26 cellular contexts compared by ENCODE assay signal in genomic region chr13:20337894-20338551, GRCh38.
DNase-seq lines count a peak whose midpoint lies in the region; ATAC-seq lines count a peak whose summit lies in the region.
"Had no signal": no experiment of that assay in that cellular context is flagged by ENCODE, and none has a peak within 500 bp of the region (broad histone marks: within the 10 kb centered on the region; RNA-seq: fewer than 3 reads in every experiment).

No MANE protein-coding gene starts in this region.

- H3K4me1 Mint-ChIP-seq in stimulated activated naive B cell treated with anti-CD40 and anti-IgM and Interleukin-4, amounts not matched to agents 10 μg/mL and 1 μg/mL and 100 μg/mL, for 72 hours = peaks cover 2 to 7% of the 10 kb centered on the region in 2 donors
- peaks cover 3% of the 10 kb centered on the region for H3K4me1 Mint-ChIP-seq in activated naive CD4-positive, alpha-beta T cell treated with anti-CD3 and anti-CD28 coated beads, Interleukin-2, amount 10 ng/mL, durations not matched to agents 7 days and 5 days

- H3K4me3 Mint-ChIP-seq in stimulated activated naive B cell treated with anti-CD40 and anti-IgM and Interleukin-4, amounts not matched to agents 10 μg/mL and 1 μg/mL and 100 μg/mL, for 72 hours = no peak overlapping the region
- H3K4me3 Mint-ChIP-seq in activated naive CD4-positive, alpha-beta T cell treated with anti-CD3 and anti-CD28 coated beads, Interleukin-2, amount 10 ng/mL, durations not matched to agents 7 days and 5 days = no peak overlapping the region
- H3K4me3 Mint-ChIP-seq: activated CD8-positive, alpha-beta T cell treated with anti-CD3 and anti-CD28 coated beads for 36 hours; CD8-positive, alpha-beta T cell; neural crest cell had no signal

- H3K36me3 Mint-ChIP-seq in stimulated activated naive B cell treated with anti-CD40 and anti-IgM and Interleukin-4, amounts not matched to agents 10 μg/mL and 1 μg/mL and 100 μg/mL, for 72 hours = no peaks in the 10 kb centered on the region
- H3K36me3 Mint-ChIP-seq in activated naive CD4-positive, alpha-beta T cell treated with anti-CD3 and anti-CD28 coated beads, Interleukin-2, amount 10 ng/mL, durations not matched to agents 7 days and 5 days = no peaks in the 10 kb centered on the region
- H3K36me3 Mint-ChIP-seq: CD8-positive, alpha-beta T cell had no signal

- H3K27ac Mint-ChIP-seq in stimulated activated naive B cell treated with anti-CD40 and anti-IgM and Interleukin-4, amounts not matched to agents 10 μg/mL and 1 μg/mL and 100 μg/mL, for 72 hours = no peak overlapping the region
- H3K27ac Mint-ChIP-seq in activated naive CD4-positive, alpha-beta T cell treated with anti-CD3 and anti-CD28 coated beads, Interleukin-2, amount 10 ng/mL, durations not matched to agents 7 days and 5 days = no peak overlapping the region
- H3K27ac Mint-ChIP-seq: activated CD8-positive, alpha-beta T cell treated with anti-CD3 and anti-CD28 coated beads for 36 hours; CD8-positive, alpha-beta T cell had no signal

- H3K9me3 Mint-ChIP-seq in stimulated activated naive B cell treated with anti-CD40 and anti-IgM and Interleukin-4, amounts not matched to agents 10 μg/mL and 1 μg/mL and 100 μg/mL, for 72 hours = peaks cover 0 to 1% of the 10 kb centered on the region in 2 donors
- no peaks in the 10 kb centered on the region for H3K9me3 Mint-ChIP-seq in activated naive CD4-positive, alpha-beta T cell treated with anti-CD3 and anti-CD28 coated beads, Interleukin-2, amount 10 ng/mL, durations not matched to agents 7 days and 5 days
- H3K9me3 Mint-ChIP-seq: activated CD8-positive, alpha-beta T cell treated with anti-CD3 and anti-CD28 coated beads for 36 hours; CD8-positive, alpha-beta T cell; neural crest cell had no signal

- ATAC-seq in stimulated activated naive B cell treated with anti-CD40 and anti-IgM and Interleukin-4, amounts not matched to agents 10 μg/mL and 1 μg/mL and 100 μg/mL, for 72 hours (replicated peaks) = peak; percentile 16 to 29
- ATAC-seq in HG03196 (IDR thresholded peaks at IDR 0.05; ENCODE audit: unreplicated experiment) = no peak
- ATAC-seq: activated CD8-positive, alpha-beta T cell treated with anti-CD3 and anti-CD28 coated beads for 36 hours; CD8-positive, alpha-beta T cell; K562; sciatic nerve; stimulated activated naive CD8-positive, alpha-beta T cell treated with anti-CD3 and anti-CD28 coated beads, Interleukin-15, Interleukin-2, amounts not matched to agents 100 U/mL and 50 U/mL, for 24 hours had no signal

- H3K27me3 Mint-ChIP-seq in stimulated activated naive B cell treated with anti-CD40 and anti-IgM and Interleukin-4, amounts not matched to agents 10 μg/mL and 1 μg/mL and 100 μg/mL, for 72 hours = peaks cover 0 to 1% of the 10 kb centered on the region in 2 donors
- peaks cover 11% of the 10 kb centered on the region for H3K27me3 Mint-ChIP-seq in activated naive CD4-positive, alpha-beta T cell treated with anti-CD3 and anti-CD28 coated beads, Interleukin-2, amount 10 ng/mL, durations not matched to agents 7 days and 5 days

- CTCF ChIA-PET in activated naive CD4-positive, alpha-beta T cell treated with anti-CD3 and anti-CD28 coated beads, Interleukin-2, amount 10 ng/mL, durations not matched to agents 7 days and 5 days (lab: Charles Lee) = no interaction called here

- DNase-seq in SKM-1 treated with dmso at 0.1 percent for 144 hours (lab: John Stamatoyannopoulos, UW; ENCODE audit: unreplicated experiment) (peak; percentile 28), SKM-1 (lab: John Stamatoyannopoulos, UW; ENCODE audit: unreplicated experiment) (no peak), MV-4-11 (lab: John Stamatoyannopoulos, UW) (peak; percentile 96), SIG-M5 treated with dmso at 0.1 percent for 504 hours (lab: John Stamatoyannopoulos, UW; ENCODE audit: unreplicated experiment) (peak; percentile 94), D341Med (ENCODE audit: low spot score) (no peak)
- no peak for DNase-seq in stimulated activated naive B cell treated with anti-CD40 and anti-IgM and Interleukin-4, amounts not matched to agents 10 μg/mL and 1 μg/mL and 100 μg/mL, for 72 hours
- no peak for DNase-seq in activated naive CD4-positive, alpha-beta T cell treated with anti-CD3 and anti-CD28 coated beads, Interleukin-2, amount 10 ng/mL, durations not matched to agents 7 days and 5 days
- DNase-seq: activated CD8-positive, alpha-beta T cell treated with anti-CD3 and anti-CD28 coated beads for 36 hours; activated effector memory CD4-positive, alpha-beta T cell treated with Interleukin-2 at 50 U/mL for 16 hours; CD8-positive, alpha-beta T cell; cerebellar nuclear complex; DMS153; GF-D8; kidney glomerular epithelial cell; NCI-H1048; NCI-H1694 treated with DMSO at 0.1 percent for 48 hours; NCI-H526 treated with DMSO at 0.1 percent for 48 hours; stimulated activated CD4-positive, alpha-beta T cell treated with anti-CD3 and anti-CD28 coated beads, Interleukin-4, amount 100 ng/mL, for 4 hours; stimulated activated naive CD8-positive, alpha-beta T cell treated with anti-CD3 and anti-CD28 coated beads, Interleukin-15, Interleukin-2, amounts not matched to agents 100 U/mL and 50 U/mL, for 24 hours; SW 1271; T1000; thyroid gland had no signal

Comparison
In these comparisons a context has a peak if more than half of its experiments do, and no peak if none do; other contexts are left out.
1. DNase-seq: peak in SKM-1 treated with dmso at 0.1 percent for 144 hours (single experiment), MV-4-11 (single experiment) and SIG-M5 treated with dmso at 0.1 percent for 504 hours (single experiment); none in SKM-1 (single experiment), stimulated activated naive B cell treated with anti-CD40 and anti-IgM and Interleukin-4, amounts not matched to agents 10 μg/mL and 1 μg/mL and 100 μg/mL, for 72 hours (single experiment), activated naive CD4-positive, alpha-beta T cell treated with anti-CD3 and anti-CD28 coated beads, Interleukin-2, amount 10 ng/mL, durations not matched to agents 7 days and 5 days (single experiment) and D341Med (single experiment).